In the genomic region with DNA sequence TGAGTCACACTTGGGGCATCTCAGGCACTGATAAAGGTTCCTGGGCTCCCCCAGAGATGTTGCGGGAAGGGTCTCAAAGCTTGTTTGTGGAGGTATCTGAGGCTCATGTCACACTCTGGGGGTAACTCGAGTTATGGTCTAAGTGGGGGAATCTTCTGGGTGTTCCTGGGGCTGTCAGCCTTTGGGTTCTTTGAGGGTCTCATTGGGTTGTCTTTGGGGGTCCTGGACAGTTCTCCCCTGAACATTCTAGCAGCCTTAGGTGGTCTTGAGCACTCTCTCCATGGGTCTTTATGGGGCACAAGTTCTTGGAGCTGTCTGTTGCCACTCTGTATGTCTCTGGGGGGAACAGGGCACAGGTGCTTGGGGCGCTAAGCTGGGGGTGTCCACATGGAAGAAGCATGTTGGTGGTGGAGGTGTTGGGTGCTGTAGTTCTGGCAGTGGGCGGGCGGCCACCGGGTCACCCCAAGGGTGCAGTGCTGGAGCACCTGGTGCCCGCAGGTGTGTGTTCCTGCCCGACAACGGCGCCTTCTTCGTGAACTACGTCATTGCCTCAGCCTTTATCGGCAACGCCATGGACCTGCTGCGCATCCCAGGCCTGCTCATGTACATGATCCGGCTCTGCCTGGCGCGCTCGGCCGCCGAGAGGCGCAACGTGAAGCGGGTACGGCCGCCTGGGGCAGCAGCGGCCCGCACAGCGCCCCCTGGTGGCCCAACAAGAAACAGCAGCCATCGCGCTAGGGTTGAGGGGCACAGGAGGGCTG, we compare ENCODE assay signal across 8 cellular contexts. TPM values are rescaled to one million over a fixed set of nuclear protein-coding genes. Genes with fewer than 3 reads are reported as not detected.
DNase-seq lines count a peak whose midpoint lies in the region; ATAC-seq and TF ChIP-seq lines count a peak whose summit lies in the region.

No MANE protein-coding gene starts in this region.

- H3K4me1 Mint-ChIP-seq in naive B cell, result peaks cover 9 to 14% (median 14%) of the 10 kb centered on the region in 3 donors

- H3K27ac Mint-ChIP-seq in naive B cell, result peak overlapping the region in 5 of 6 donors; percentile 28 to 96 (median 85)

- no peak overlapping the region for H3K27ac ChIP-seq in epithelial cell of prostate

- peak overlapping the region in 3 of 8 donors; percentile 17 to 68 (median 56) for H3K4me3 Mint-ChIP-seq in naive B cell

- peaks cover 21% of the 10 kb centered on the region for H3K36me3 ChIP-seq in GM06990 (ENCODE audit: control insufficient read depth, insufficient read depth, low read length)

- H3K27me3 Mint-ChIP-seq in naive B cell, result no peaks in the 10 kb centered on the region

- peaks cover 8 to 18% of the 10 kb centered on the region in 2 donors for H3K36me3 Mint-ChIP-seq in naive B cell

- DNase-seq in GM06990 (ENCODE audit: extremely low read depth, insufficient read length) (peak; percentile 79), NCI-H82 treated with DMSO at 0.1 percent for 48 hours (lab: John Stamatoyannopoulos, UW; ENCODE audit: unreplicated experiment) (peak; percentile 26), epithelial cell of prostate (ENCODE audit: low read depth, low spot score) (peak; percentile 27), naive B cell (peak; percentile 75), amniotic stem cell (lab: John Stamatoyannopoulos, UW) (no peak)
- peak; percentile 83 for DNase-seq in activated CD8-positive, alpha-beta memory T cell treated with anti-CD3 and anti-CD28 coated beads, Interleukin-2, amount 50 U/mL, for 4 hours
- peak; percentile 59 to 65 for DNase-seq in stimulated activated CD8-positive, alpha-beta memory T cell treated with anti-CD3 and anti-CD28 coated beads, Interleukin-7, amount 100 ng/mL, for 4 hours (ENCODE audit: low read depth in 2 of 2)

- ATAC-seq in HG02763 (IDR thresholded peaks at IDR 0.05; ENCODE audit: unreplicated experiment) (peak; percentile 54), naive B cell (ENCODE audit: low read depth in 2 of 2) (peak; percentile 86 to 93)

- no peaks in the 10 kb centered on the region for H3K27me3 ChIP-seq in GM06990 (replicated peaks; ENCODE audit: control insufficient read depth, insufficient read depth, low read length)

- no peak overlapping the region for H3K4me3 ChIP-seq in GM06990 (replicated peaks; ENCODE audit: low read depth, low read length)

- peak; percentile 98 for TF ChIP-seq CTCF in GM06990 (IDR thresholded peaks at IDR 0.05; ENCODE audit: insufficient read depth, low read length, poor library complexity, severe bottlenecking)

- H3K9me3 Mint-ChIP-seq in naive B cell, result no peaks in the 10 kb centered on the region

RNA-seq across cellular contexts. Expression of a gene that starts 7.1 kb away (rescaled TPM):
- not detected for polyA plus RNA-seq in naive B cell (ENCODE audit: low read depth in 6 of 6)

RNA-seq across cellular contexts. Expression of a gene that starts 24.2 kb away (rescaled TPM):
- 1 to 10 TPM in 1 of 6 donors, under 1 TPM in 4, not detected in 1; 0.38 to 1.6 (median 0.50) TPM for polyA plus RNA-seq in naive B cell (ENCODE audit: low read depth in 6 of 6)

RNA-seq across cellular contexts. Expression of a gene that starts 24.3 kb away (rescaled TPM):
- polyA plus RNA-seq in naive B cell (ENCODE audit: low read depth in 6 of 6), result 10 to 100 TPM; 68.2 to 99.9 (median 85.0) TPM
